In the genomic region with DNA sequence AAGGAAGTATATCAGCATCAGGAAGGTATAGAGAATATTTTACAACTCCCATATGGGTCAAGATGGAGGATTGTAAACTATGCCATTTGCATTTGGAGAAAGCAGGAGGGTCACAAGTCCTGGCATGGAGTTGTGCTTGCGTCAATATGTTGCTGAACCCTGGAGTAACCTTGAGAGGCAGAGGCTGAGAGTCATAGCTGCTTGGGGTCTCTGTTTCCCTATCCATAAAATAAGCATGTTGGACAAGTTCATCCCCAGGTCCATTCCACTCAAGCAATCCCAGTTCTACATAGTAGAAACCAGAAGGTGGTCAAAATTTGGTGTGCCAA, we compare ENCODE assay signal across 17 cellular contexts.
DNase-seq lines count a peak whose midpoint lies in the region; ATAC-seq and TF ChIP-seq lines count a peak whose summit lies in the region.
"Had no signal": no experiment of that assay in that cellular context is flagged by ENCODE, and none has a peak within 500 bp of the region (broad histone marks: within the 10 kb centered on the region; RNA-seq: fewer than 3 reads in every experiment).

No MANE protein-coding gene starts in this region.

- peak overlapping the region; percentile 86 for H3K27ac ChIP-seq in colonic mucosa
- peak overlapping the region; percentile 56 for H3K27ac ChIP-seq in muscle layer of duodenum (ENCODE audit: low read length)
- H3K27ac ChIP-seq: BLaER1 treated with 17β-estradiol and CSF1 and Interleukin-3, amounts not matched to agents 10 nM and 100 nM; cardiac muscle cell had no signal

- H3K27me3 ChIP-seq in colonic mucosa (no peaks in the 10 kb centered on the region), muscle layer of duodenum (ENCODE audit: low read depth, low read length) (no peaks in the 10 kb centered on the region)
- H3K27me3 ChIP-seq: BLaER1 treated with 17β-estradiol and CSF1 and Interleukin-3, amounts not matched to agents 10 nM and 100 nM; cardiac muscle cell; heart left ventricle had no signal

- POLR2A ChIA-PET in HEK293T (lab: Yijun Ruan, JAX) = no interaction called here

- ATAC-seq in GM18511 (IDR thresholded peaks at IDR 0.05; ENCODE audit: unreplicated experiment) = peak; percentile 17
- peak; percentile 4 for ATAC-seq in HG02588 (IDR thresholded peaks at IDR 0.05; ENCODE audit: unreplicated experiment)
- ATAC-seq in HG02840 (IDR thresholded peaks at IDR 0.05; ENCODE audit: low FRiP score, unreplicated experiment) = no peak
- no peak for ATAC-seq in GM21381 (IDR thresholded peaks at IDR 0.05; ENCODE audit: unreplicated experiment)
- ATAC-seq: heart left ventricle had no signal

- intact Hi-C loops in colonic mucosa (cut with DNase I) = loop anchor here (5.0 kb wide), 1 partner anchor 272 kb away; the partner anchor contains the start of gene MECOM

- H3K36me3 ChIP-seq in colonic mucosa (no peaks in the 10 kb centered on the region), muscle layer of duodenum (ENCODE audit: control insufficient read depth in 1 of 2, insufficient read depth in 2 of 2, low read length in 2 of 2) (no peaks in the 10 kb centered on the region)
- H3K36me3 ChIP-seq: BLaER1 treated with 17β-estradiol and CSF1 and Interleukin-3, amounts not matched to agents 10 nM and 100 nM; cardiac muscle cell; heart left ventricle had no signal

- H3K9ac ChIP-seq in colonic mucosa (ENCODE audit: low read depth in 2 of 2, low read length in 2 of 2) = peak overlapping the region in 1 of 2 donors; percentile 52
- H3K9ac ChIP-seq: BLaER1 treated with 17β-estradiol and CSF1 and Interleukin-3, amounts not matched to agents 10 nM and 100 nM had no signal

- CTCF ChIA-PET in HEK293T (lab: Yijun Ruan, JAX) = interaction anchor here (0.9 kb wide), 1 partner anchor 241 kb away, joined by 3 read pairs; no protein-coding TSS in a partner anchor

- TF ChIP-seq CTCF in colonic mucosa (IDR thresholded peaks at IDR 0.05) = no peak

- H3K9me3 ChIP-seq in colonic mucosa = no peaks in the 10 kb centered on the region
- no peaks in the 10 kb centered on the region for H3K9me3 ChIP-seq in muscle layer of duodenum (ENCODE audit: control insufficient read depth in 1 of 2, low read length in 2 of 2)
- H3K9me3 ChIP-seq: BLaER1 treated with 17β-estradiol and CSF1 and Interleukin-3, amounts not matched to agents 10 nM and 100 nM; heart left ventricle had no signal

- H3K4me1 ChIP-seq in colonic mucosa (peaks cover 14% of the 10 kb centered on the region), muscle layer of duodenum (ENCODE audit: control insufficient read depth in 1 of 2, insufficient read depth in 2 of 2, low read length in 2 of 2) (peaks cover 0 to 3% of the 10 kb centered on the region in 2 donors)

- H3K4me3 ChIP-seq in colonic mucosa (no peak overlapping the region), muscle layer of duodenum (ENCODE audit: low read depth in 1 of 2, low read length in 2 of 2) (no peak overlapping the region)
- H3K4me3 ChIP-seq: BLaER1 treated with 17β-estradiol and CSF1 and Interleukin-3, amounts not matched to agents 10 nM and 100 nM; cardiac muscle cell; heart left ventricle had no signal

- DNase-seq in colonic mucosa = peak; percentile 48
- no peak for DNase-seq in HEK293T (ENCODE audit: extremely low spot score)
- no peak for DNase-seq in NOMO-1 treated with DMSO at 0.1 percent for 48 hours (lab: John Stamatoyannopoulos, UW; ENCODE audit: unreplicated experiment)
- DNase-seq: activated CD4-positive, alpha-beta T cell treated with anti-CD3 and anti-CD28 coated beads for 1 hour; GF-D8; GOT3; heart left ventricle; Kasumi-1; NCI-H748 treated with DMSO at 0.1 percent for 48 hours; stimulated activated CD4-positive, alpha-beta T cell treated with anti-CD3 and anti-CD28 coated beads, Interleukin-12 subunit alpha, Interleukin-12 subunit beta, amount 100 ng/mL, for 4 hours had no signal

TF ChIP-seq in HEK293T, 16 proteins besides CTCF, POLR2A, EP300 and RAD21:
- TF ChIP-seq FOXA1 (IDR thresholded peaks at IDR 0.05) (no peak), SP1 (IDR thresholded peaks at IDR 0.05) (no peak), L3MBTL2 (conservative IDR thresholded peaks at IDR 0.05) (no peak), CTBP1 (IDR thresholded peaks at IDR 0.05; ENCODE audit: borderline replicate concordance) (no peak), SUZ12 (IDR thresholded peaks at IDR 0.05) (no peak), TARDBP (IDR thresholded peaks at IDR 0.05) (no peak), NFRKB (IDR thresholded peaks at IDR 0.05) (no peak), ARNT (IDR thresholded peaks at IDR 0.05) (no peak), HDGF (IDR thresholded peaks at IDR 0.05; ENCODE audit: borderline replicate concordance) (no peak), FOXM1 (IDR thresholded peaks at IDR 0.05; ENCODE audit: borderline replicate concordance) (no peak), ZNF384 (IDR thresholded peaks at IDR 0.05) (no peak), ELF4 (IDR thresholded peaks at IDR 0.05) (no peak)

Comparison
In these comparisons a context has a peak if more than half of its experiments do, and no peak if none do; other contexts are left out.
1. ATAC-seq: peak in GM18511 (single experiment) and HG02588 (single experiment); none in HG02840 (single experiment) and GM21381 (single experiment).